ENCODE assay signal across 16 cellular contexts in the genomic region with DNA sequence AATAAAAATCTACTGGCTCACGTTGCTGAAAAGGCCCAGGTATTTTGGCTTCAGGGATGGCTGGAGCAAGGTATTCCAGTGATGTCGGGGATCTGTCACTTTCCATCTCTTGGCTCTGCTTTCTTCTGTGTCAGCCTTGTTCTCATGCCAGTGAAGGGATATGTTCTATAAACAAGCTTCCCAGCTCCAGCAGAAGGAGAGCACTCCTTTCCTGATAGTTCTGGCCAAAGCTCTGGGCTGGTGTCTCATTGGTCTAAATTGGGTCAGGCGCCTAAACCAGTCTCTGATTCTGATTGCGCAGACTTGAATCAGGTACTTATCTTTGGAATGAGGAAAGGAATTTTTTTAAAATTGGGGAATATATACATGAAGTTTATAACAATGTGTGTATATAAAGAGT. TPM values are rescaled to one million over a fixed set of nuclear protein-coding genes. Genes with fewer than 3 reads are reported as not detected.
A peak's percentile ranks its signal among the peaks of the same experiment; 100 is the strongest.
DNase-seq lines count a peak whose midpoint lies in the region; ATAC-seq and TF ChIP-seq lines count a peak whose summit lies in the region.
"Had no signal": no experiment of that assay in that cellular context is flagged by ENCODE, and none has a peak within 500 bp of the region (broad histone marks: within the 10 kb centered on the region; RNA-seq: fewer than 3 reads in every experiment).

No MANE protein-coding gene starts in this region.

- H3K79me2 ChIP-seq in mesendoderm (ENCODE audit: control insufficient read depth, insufficient read depth, low read length) = no peaks in the 10 kb centered on the region

- H3K27ac Mint-ChIP-seq in activated naive CD4-positive, alpha-beta T cell treated with anti-CD3 and anti-CD28 coated beads for 36 hours = peak overlapping the region; percentile 48
- H3K27ac Mint-ChIP-seq in activated naive CD4-positive, alpha-beta T cell treated with anti-CD3 and anti-CD28 coated beads, Interleukin-2, amount 50 U/mL, for 72 hours = peak overlapping the region in 1 of 2 donors; percentile 88
- H3K27ac Mint-ChIP-seq: neural progenitor cell had no signal

- H3K4me3 ChIP-seq in esophagus squamous epithelium (no peak overlapping the region), mesendoderm (ENCODE audit: low read length) (no peak overlapping the region), upper lobe of left lung (peak overlapping the region in 3 of 4 donors; percentile 9 to 99 (median 27))
- H3K4me3 ChIP-seq: neural progenitor cell had no signal

- H3K4me2 ChIP-seq in mesendoderm (ENCODE audit: low read length) = no peak overlapping the region
- H3K4me2 ChIP-seq: neural progenitor cell had no signal

- H3K9ac ChIP-seq in mesendoderm (ENCODE audit: low read length) = no peak overlapping the region
- H3K9ac ChIP-seq: neural progenitor cell had no signal

- H3K27me3 ChIP-seq in esophagus squamous epithelium = no peaks in the 10 kb centered on the region
- H3K27me3 ChIP-seq in mesendoderm (ENCODE audit: insufficient read depth, low read length, poor library complexity) = no peaks in the 10 kb centered on the region
- H3K27me3 ChIP-seq in upper lobe of left lung = no peaks in the 10 kb centered on the region
- H3K27me3 ChIP-seq: neural progenitor cell had no signal

- no peaks in the 10 kb centered on the region for H3K36me3 ChIP-seq in esophagus squamous epithelium
- no peaks in the 10 kb centered on the region for H3K36me3 ChIP-seq in mesendoderm (ENCODE audit: control insufficient read depth, insufficient read depth, low read length)
- H3K36me3 ChIP-seq in upper lobe of left lung = no peaks in the 10 kb centered on the region
- H3K36me3 ChIP-seq: neural progenitor cell had no signal

- H4K8ac ChIP-seq in mesendoderm (ENCODE audit: low read depth, low read length) = no peak overlapping the region

- no peaks in the 10 kb centered on the region for H3K79me1 ChIP-seq in mesendoderm (ENCODE audit: low read length)

- H3K27ac ChIP-seq in esophagus squamous epithelium (peak overlapping the region in 3 of 4 donors; percentile 73 to 75 (median 74)), mesendoderm (ENCODE audit: low read depth, low read length) (no peak overlapping the region), upper lobe of left lung (peak overlapping the region; percentile 57 to 82 (median 76))
- H3K27ac ChIP-seq: 22Rv1, neural progenitor cell had no signal

- TF ChIP-seq CTCF in esophagus squamous epithelium (IDR thresholded peaks at IDR 0.05) (no peak), upper lobe of left lung (IDR thresholded peaks at IDR 0.05) (no peak), omental fat pad (IDR thresholded peaks at IDR 0.05) (no peak)

- TF ChIP-seq EP300 in upper lobe of left lung (IDR thresholded peaks at IDR 0.05) = no peak

- H4K5ac ChIP-seq in mesendoderm (ENCODE audit: low read length) = no peak overlapping the region

- TF ChIP-seq POLR2A in esophagus squamous epithelium (IDR thresholded peaks at IDR 0.05) = no peak
- TF ChIP-seq POLR2A in upper lobe of left lung (IDR thresholded peaks at IDR 0.05) = no peak

- H3K36me3 Mint-ChIP-seq in activated naive CD4-positive, alpha-beta T cell treated with anti-CD3 and anti-CD28 coated beads for 36 hours (ENCODE audit: low read depth) = no peaks in the 10 kb centered on the region
- H3K36me3 Mint-ChIP-seq in activated naive CD4-positive, alpha-beta T cell treated with anti-CD3 and anti-CD28 coated beads, Interleukin-2, amount 50 U/mL, for 72 hours = no peaks in the 10 kb centered on the region
- H3K36me3 Mint-ChIP-seq: activated naive CD8-positive, alpha-beta T cell treated with anti-CD3 and anti-CD28 coated beads for 36 hours; neural progenitor cell had no signal

- no peak overlapping the region for H3K4ac ChIP-seq in mesendoderm (ENCODE audit: low read depth, low read length)

- H3K4me1 Mint-ChIP-seq in activated naive CD4-positive, alpha-beta T cell treated with anti-CD3 and anti-CD28 coated beads for 36 hours (ENCODE audit: low read depth) = peaks cover 65% of the 10 kb centered on the region

- H2AK5ac ChIP-seq in mesendoderm (ENCODE audit: low read length) = no peak overlapping the region

- H3K56ac ChIP-seq in mesendoderm (ENCODE audit: low read length) = no peak overlapping the region

- H2BK15ac ChIP-seq in mesendoderm (replicated peaks; ENCODE audit: low read depth) = peak overlapping the region; percentile 21

- no peak overlapping the region for H2BK120ac ChIP-seq in mesendoderm (ENCODE audit: low read depth, low read length)

- ATAC-seq in activated naive CD4-positive, alpha-beta T cell treated with anti-CD3 and anti-CD28 coated beads, Interleukin-2, amount 50 U/mL, for 72 hours = no peak
- peak in 1 of 2 donors; percentile 77 for ATAC-seq in upper lobe of left lung (ENCODE audit: low FRiP score in 2 of 2)
- ATAC-seq in omental fat pad (ENCODE audit: low FRiP score) = no peak

- H3K18ac ChIP-seq in mesendoderm (ENCODE audit: low read length) = no peak overlapping the region

- no peak overlapping the region for H3K23ac ChIP-seq in mesendoderm (ENCODE audit: low read length)

- 56 to 60% methylated on average over 4 of the region's 4 CpGs for WGBS in esophagus squamous epithelium, 2 donors
- WGBS in mesendoderm (ENCODE audit: extremely low coverage, insufficient coverage, low lambda C conversion rate) = no CpG with 5 or more reads among the region's 4 CpGs
- WGBS in upper lobe of left lung, 2 donors = 38 to 41% methylated on average over 4 of the region's 4 CpGs

- CTCF ChIA-PET in activated naive CD4-positive, alpha-beta T cell treated with anti-CD3 and anti-CD28 coated beads for 36 hours (lab: Charles Lee) = no interaction called here

- H3K27me3 Mint-ChIP-seq in activated naive CD4-positive, alpha-beta T cell treated with anti-CD3 and anti-CD28 coated beads for 36 hours (ENCODE audit: low read depth) = no peaks in the 10 kb centered on the region
- H3K27me3 Mint-ChIP-seq: activated naive CD8-positive, alpha-beta T cell treated with anti-CD3 and anti-CD28 coated beads for 36 hours; CD8-positive, alpha-beta memory T cell had no signal

- no peak for DNase-seq in activated naive CD4-positive, alpha-beta T cell treated with anti-CD3 and anti-CD28 coated beads for 36 hours
- DNase-seq in activated naive CD4-positive, alpha-beta T cell treated with anti-CD3 and anti-CD28 coated beads, Interleukin-2, amount 50 U/mL, for 72 hours (ENCODE audit: low spot score in 2 of 2) = no peak
- DNase-seq in esophagus squamous epithelium (lab: John Stamatoyannopoulos, UW) (no peak), mesendoderm (peak; percentile 39), upper lobe of left lung (peak in 1 of 2 donors; percentile 65), NCI-H1092 (lab: John Stamatoyannopoulos, UW) (no peak), omental fat pad (ENCODE audit: low spot score) (no peak)
- DNase-seq in stimulated activated CD4-positive, alpha-beta T cell treated with anti-CD3 and anti-CD28 coated beads, Interleukin-2, amount 100 ng/mL, for 24 hours = no peak
- DNase-seq: activated naive CD8-positive, alpha-beta T cell treated with anti-CD3 and anti-CD28 coated beads for 36 hours; CD8-positive, alpha-beta memory T cell; GDM1; NCI-H1105 treated with DMSO at 0.1 percent for 48 hours; NCI-H446 treated with DMSO at 0.1 percent for 48 hours; small intestine had no signal

- no peaks in the 10 kb centered on the region for H3K9me3 ChIP-seq in esophagus squamous epithelium
- H3K9me3 ChIP-seq in upper lobe of left lung = no peaks in the 10 kb centered on the region

- intact Hi-C loops in activated naive CD4-positive, alpha-beta T cell treated with anti-CD3 and anti-CD28 coated beads for 36 hours (cut with micrococcal nuclease) = loop anchor here (10.0 kb wide), 2 partner anchors 861 to 1121 kb away; partner anchors contain the start of genes DNAJC25 and UGCG
- intact Hi-C loops in esophagus squamous epithelium (cut with DNase I) = no loop called here

- H3K4me1 ChIP-seq in esophagus squamous epithelium (peaks cover 22 to 69% (median 47%) of the 10 kb centered on the region in 3 donors), mesendoderm (ENCODE audit: control insufficient read depth, low read depth, low read length) (peaks cover 12% of the 10 kb centered on the region), upper lobe of left lung (peaks cover 40 to 83% (median 50%) of the 10 kb centered on the region in 4 donors)

- H2BK5ac ChIP-seq in mesendoderm (ENCODE audit: low read length) = no peak overlapping the region

- no peak overlapping the region for H3K4me3 Mint-ChIP-seq in activated naive CD4-positive, alpha-beta T cell treated with anti-CD3 and anti-CD28 coated beads for 36 hours
- H3K4me3 Mint-ChIP-seq: neural progenitor cell had no signal

- H3K9me3 Mint-ChIP-seq in activated naive CD4-positive, alpha-beta T cell treated with anti-CD3 and anti-CD28 coated beads for 36 hours = no peaks in the 10 kb centered on the region
- H3K9me3 Mint-ChIP-seq in activated naive CD4-positive, alpha-beta T cell treated with anti-CD3 and anti-CD28 coated beads, Interleukin-2, amount 50 U/mL, for 72 hours = no peaks in the 10 kb centered on the region
- H3K9me3 Mint-ChIP-seq: activated naive CD8-positive, alpha-beta T cell treated with anti-CD3 and anti-CD28 coated beads for 36 hours; CD8-positive, alpha-beta memory T cell; neural progenitor cell had no signal

RNA-seq across cellular contexts. Expression of gene SNX30, which starts 5.1 kb away (rescaled TPM):
- total RNA-seq in activated naive CD4-positive, alpha-beta T cell treated with anti-CD3 and anti-CD28 coated beads for 36 hours = 1 to 10 TPM; 4.1 to 4.6 TPM
- 1 to 10 TPM; 5.6 to 7.9 TPM for total RNA-seq in activated naive CD4-positive, alpha-beta T cell treated with anti-CD3 and anti-CD28 coated beads, Interleukin-2, amount 50 U/mL, for 72 hours
- total RNA-seq in esophagus squamous epithelium (10 to 100 TPM in 1 of 4 donors, 1 to 10 TPM in 3; 4.8 to 10.2 (median 9.3) TPM), upper lobe of left lung (10 to 100 TPM; 46.9 to 80.1 (median 72.2) TPM), omental fat pad (10 to 100 TPM in 3 of 4 donors, 1 to 10 TPM in 1; 8.9 to 27.5 (median 11.6) TPM)
- polyA plus RNA-seq in mesendoderm (2013, experiment 1 of 2) = 6.5 TPM
- 6.7 TPM for polyA plus RNA-seq in mesendoderm (2013, experiment 2 of 2)

RNA-seq across cellular contexts. Expression of gene INIP, which starts 37.8 kb away (rescaled TPM):
- 10 to 100 TPM; 31.1 to 33.4 TPM for total RNA-seq in activated naive CD4-positive, alpha-beta T cell treated with anti-CD3 and anti-CD28 coated beads for 36 hours
- 10 to 100 TPM; 34.1 to 38.4 TPM for total RNA-seq in activated naive CD4-positive, alpha-beta T cell treated with anti-CD3 and anti-CD28 coated beads, Interleukin-2, amount 50 U/mL, for 72 hours
- total RNA-seq in esophagus squamous epithelium (10 to 100 TPM in 3 of 4 donors, 1 to 10 TPM in 1; 8.1 to 14.9 (median 12.5) TPM), upper lobe of left lung (10 to 100 TPM in 5 of 6 donors, 1 to 10 TPM in 1; 6.1 to 35.6 (median 19.3) TPM), omental fat pad (10 to 100 TPM; 11.2 to 16.1 (median 13.6) TPM)
- 9.2 TPM for polyA plus RNA-seq in mesendoderm (2013, experiment 1 of 2)
- 9.4 TPM for polyA plus RNA-seq in mesendoderm (2013, experiment 2 of 2)

Comparison
In these comparisons a context has a peak if more than half of its experiments do, and no peak if none do; other contexts are left out.
1. H3K4me3 ChIP-seq: peak in upper lobe of left lung (3 of 4); none in esophagus squamous epithelium (0 of 4) and mesendoderm (single experiment).